Comparison of ENCODE assay signal across 8 cellular contexts in the genomic region with DNA sequence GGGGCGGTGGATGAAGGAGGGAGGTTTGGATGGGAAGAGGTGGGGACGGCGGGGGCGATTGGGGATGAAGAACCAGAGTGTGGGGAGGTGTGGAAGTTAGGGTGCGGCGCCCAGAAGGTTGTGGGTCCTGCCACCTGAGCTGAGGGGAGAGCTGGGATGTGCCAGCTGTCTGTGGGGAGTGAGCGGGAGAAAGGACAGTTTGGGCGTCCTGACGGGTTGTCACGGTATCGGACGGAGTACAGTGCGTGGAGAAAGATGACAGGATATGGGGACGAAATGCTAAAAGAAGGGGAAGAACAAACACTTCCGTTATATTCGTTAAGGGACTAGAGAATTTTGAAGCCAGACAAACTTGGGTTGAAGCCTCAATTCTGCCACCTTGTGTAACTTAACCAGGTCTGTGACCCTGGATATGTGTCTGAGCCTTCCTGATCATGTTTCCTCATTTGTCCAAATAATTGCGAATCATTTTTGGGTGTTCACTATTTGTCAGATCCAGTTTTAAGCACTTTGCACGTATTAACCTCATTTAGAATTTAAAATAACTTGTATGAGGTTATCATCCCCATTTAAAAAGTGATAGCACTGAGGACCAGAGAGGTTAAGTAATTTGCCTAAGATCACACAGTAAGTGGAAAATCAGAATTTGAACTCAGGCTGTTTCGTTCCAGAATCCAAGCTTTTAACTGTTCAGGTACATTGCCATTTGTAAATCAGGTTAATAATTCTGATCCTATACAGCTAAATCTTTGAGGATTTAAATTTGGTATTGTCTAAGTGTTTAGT. TPM values are rescaled to one million over a fixed set of nuclear protein-coding genes. Genes with fewer than 3 reads are reported as not detected.
DNase-seq lines count a peak whose midpoint lies in the region; ATAC-seq and TF ChIP-seq lines count a peak whose summit lies in the region.

No MANE protein-coding gene starts in this region.

- H3K27ac Mint-ChIP-seq in endodermal cell (peak overlapping the region; percentile 96), neural progenitor cell (peak overlapping the region; percentile 96)

- H3K4me1 ChIP-seq in endodermal cell (ENCODE audit: control insufficient read depth, insufficient read depth, low read length) (no peaks in the 10 kb centered on the region), neural progenitor cell (peaks cover 10% of the 10 kb centered on the region)

- WGBS in endodermal cell (ENCODE audit: insufficient coverage in 1 of 2, insufficient read length in 1 of 2), 2 experiments, result 7 to 10% methylated on average over 12 to 18 of the region's 19 CpGs

- H2AFZ ChIP-seq in neural progenitor cell (replicated peaks), result peak overlapping the region; percentile 91

- peak overlapping the region; percentile 83 for H3K4me3 Mint-ChIP-seq in endodermal cell
- peak overlapping the region; percentile 94 for H3K4me3 Mint-ChIP-seq in neural progenitor cell

- H3K79me2 ChIP-seq in neural progenitor cell (ENCODE audit: low read depth), result peaks cover 6% of the 10 kb centered on the region

- H3K27me3 Mint-ChIP-seq in endodermal cell (ENCODE audit: insufficient read depth), result peaks cover 67% of the 10 kb centered on the region
- H3K27me3 Mint-ChIP-seq in neural progenitor cell (ENCODE audit: insufficient read depth, low read depth), result peaks cover 4% of the 10 kb centered on the region

- CTCF ChIA-PET in BJ (lab: Yijun Ruan, JAX), result no interaction called here

- no peaks in the 10 kb centered on the region for H4K20me1 ChIP-seq in neural progenitor cell (ENCODE audit: low read depth)

- peak overlapping the region; percentile 66 for H3K9ac ChIP-seq in endodermal cell (ENCODE audit: extremely low read depth, low read length, poor library complexity, severe bottlenecking)
- peak overlapping the region; percentile 36 for H3K9ac ChIP-seq in neural progenitor cell

- peaks cover 34% of the 10 kb centered on the region for H3F3A ChIP-seq in neural progenitor cell (ENCODE audit: low read depth)

- peak overlapping the region; percentile 69 for H3K4me3 ChIP-seq in BJ (ENCODE audit: low read depth, low read length)
- peak overlapping the region; percentile 89 for H3K4me3 ChIP-seq in endodermal cell (ENCODE audit: low read length)
- H3K4me3 ChIP-seq in neural progenitor cell, result peak overlapping the region; percentile 68

- no peaks in the 10 kb centered on the region for H3K9me3 ChIP-seq in endodermal cell (ENCODE audit: control insufficient read depth, low read length)
- H3K9me3 ChIP-seq in neural progenitor cell (ENCODE audit: low read depth), result no peaks in the 10 kb centered on the region

- ATAC-seq in GM18502 (IDR thresholded peaks at IDR 0.05; ENCODE audit: poor library complexity, unreplicated experiment) (peak; percentile 16), HG03097 (IDR thresholded peaks at IDR 0.05; ENCODE audit: low FRiP score, unreplicated experiment) (peak; percentile 14), SK-N-SH treated with all-trans-retinoic acid at 6 μM for 48 hours (peak; percentile 44)

- peaks cover 11% of the 10 kb centered on the region for H3K4me1 Mint-ChIP-seq in endodermal cell
- H3K4me1 Mint-ChIP-seq in neural progenitor cell, result peaks cover 10% of the 10 kb centered on the region

- H3K36me3 ChIP-seq in BJ (ENCODE audit: control insufficient read depth, insufficient read depth, low read length), result no peaks in the 10 kb centered on the region
- no peaks in the 10 kb centered on the region for H3K36me3 ChIP-seq in endodermal cell (ENCODE audit: control insufficient read depth, insufficient read depth, low read length)
- H3K36me3 ChIP-seq in neural progenitor cell, result no peaks in the 10 kb centered on the region

- peak overlapping the region; percentile 94 for H3K27ac ChIP-seq in endodermal cell (ENCODE audit: low read depth, low read length)
- peak overlapping the region; percentile 60 for H3K27ac ChIP-seq in neural progenitor cell

- no peaks in the 10 kb centered on the region for H3K36me3 Mint-ChIP-seq in endodermal cell (ENCODE audit: low read depth)
- peaks cover 4% of the 10 kb centered on the region for H3K36me3 Mint-ChIP-seq in neural progenitor cell

- H3K4me2 ChIP-seq in neural progenitor cell, result peak overlapping the region; percentile 81

- no peaks in the 10 kb centered on the region for H3K27me3 ChIP-seq in BJ (ENCODE audit: control insufficient read depth, insufficient read depth, low read length)
- H3K27me3 ChIP-seq in endodermal cell (ENCODE audit: control insufficient read depth, insufficient read depth, low read length, poor library complexity, severe bottlenecking), result peaks cover 14% of the 10 kb centered on the region
- peaks cover 43% of the 10 kb centered on the region for H3K27me3 ChIP-seq in neural progenitor cell

- POLR2A ChIA-PET in BJ (lab: Charles Lee), result no interaction called here

- H3K9me3 Mint-ChIP-seq in endodermal cell (no peaks in the 10 kb centered on the region), neural progenitor cell (peaks cover 6% of the 10 kb centered on the region)

- DNase-seq in BJ (ENCODE audit: low read depth), result no peak
- DNase-seq in endodermal cell, result no peak
- DNase-seq in neural progenitor cell (ENCODE audit: low spot score), result peak; percentile 28
- DNase-seq in kidney tubule cell (ENCODE audit: low spot score), result no peak
- no peak for DNase-seq in midbrain (lab: John Stamatoyannopoulos, UW)

- TF ChIP-seq CTCF in BJ (IDR thresholded peaks at IDR 0.05; ENCODE audit: insufficient read depth, low read depth, low read length) (no peak), endodermal cell (conservative IDR thresholded peaks at IDR 0.05) (no peak), neural progenitor cell (IDR thresholded peaks at IDR 0.05) (peak; percentile 13)

TF ChIP-seq in SK-N-SH treated with all-trans-retinoic acid at 6 μM for 48 hours, 23 proteins besides CTCF, POLR2A, EP300 and RAD21:
- TF ChIP-seq ISL1 (CRISPR knock-in tag; IDR thresholded peaks at IDR 0.05), result 0 out of 2 replicates have a peak, but pooled peaks have one; percentile 16
- TF ChIP-seq ARNTL (CRISPR knock-in tag; IDR thresholded peaks at IDR 0.05; ENCODE audit: borderline replicate concordance, low read depth), result no peak
- no peak for TF ChIP-seq CSRNP3 (CRISPR knock-in tag; IDR thresholded peaks at IDR 0.05)
- TF ChIP-seq OSR1 (CRISPR knock-in tag; IDR thresholded peaks at IDR 0.05), result no peak
- TF ChIP-seq ZNF8 (CRISPR knock-in tag; IDR thresholded peaks at IDR 0.05), result no peak
- no peak for TF ChIP-seq ZFP3 (CRISPR knock-in tag; IDR thresholded peaks at IDR 0.05)
TF ChIP-seq in SK-N-SH treated with all-trans-retinoic acid at 6 μM for 48 hours: peak in this region for 1.

RNA-seq across cellular contexts. Expression of gene CNTRL, which starts 0.7 kb away (rescaled TPM):
- polyA plus RNA-seq in BJ (2011; rRNA removed), result 3.6 and 5.2 TPM in 2 replicates
- 3.3 and 4.4 TPM in 2 replicates for polyA minus RNA-seq in BJ (2011; rRNA and poly(A)+ RNA removed)
- total RNA-seq in endodermal cell (10 to 100 TPM; 18.0 to 21.0 TPM), neural progenitor cell (ENCODE audit: low replicate concordance) (29.2 and 45.4 TPM in 2 replicates)
- 23.7 TPM for polyA plus RNA-seq in endodermal cell (2013, experiment 1 of 2)
- polyA plus RNA-seq in endodermal cell (2013, experiment 2 of 2), result 25.5 TPM

RNA-seq across cellular contexts. Expression of gene C5, which starts 25.4 kb away (rescaled TPM):
- polyA plus RNA-seq in BJ (2011; rRNA removed), result 1.4 and 2.7 TPM in 2 replicates
- 1.0 and 1.3 TPM in 2 replicates for polyA minus RNA-seq in BJ (2011; rRNA and poly(A)+ RNA removed)
- total RNA-seq in endodermal cell (10 to 100 TPM; 59.5 to 96.6 TPM), neural progenitor cell (ENCODE audit: low replicate concordance) (4.5 and 5.5 TPM in 2 replicates)
- polyA plus RNA-seq in endodermal cell (2013, experiment 1 of 2), result 9.7 TPM
- 10.1 TPM for polyA plus RNA-seq in endodermal cell (2013, experiment 2 of 2)
